20 cellular contexts compared by ENCODE assay signal in genomic region chr4:40241026-40241425, GRCh38. TPM values are rescaled to one million over a fixed set of nuclear protein-coding genes. Genes with fewer than 3 reads are reported as not detected.
DNase-seq lines count a peak whose midpoint lies in the region; ATAC-seq and TF ChIP-seq lines count a peak whose summit lies in the region.
"Had no signal": no experiment of that assay in that cellular context is flagged by ENCODE, and none has a peak within 500 bp of the region (broad histone marks: within the 10 kb centered on the region; RNA-seq: fewer than 3 reads in every experiment).

No MANE protein-coding gene starts in this region.

- peak overlapping the region; percentile 80 to 87 for H3K27ac Mint-ChIP-seq in natural killer cell treated with Interleukin-12 subunit alpha and Interleukin-12 subunit beta and Interleukin-15 and Interleukin-18, amount 100 ng/mL, for 72 hours
- H3K27ac Mint-ChIP-seq in natural killer cell = peak overlapping the region in 1 of 2 donors; percentile 85
- H3K27ac Mint-ChIP-seq in activated naive CD8-positive, alpha-beta T cell treated with anti-CD3 and anti-CD28 coated beads, Interleukin-2, amount 10 ng/mL, durations not matched to agents 7 days and 5 days = peak overlapping the region; percentile 91
- H3K27ac Mint-ChIP-seq in stimulated activated naive B cell treated with anti-CD40 and anti-IgM and Interleukin-4, amounts not matched to agents 10 μg/mL and 1 μg/mL and 100 μg/mL, for 72 hours = peak overlapping the region; percentile 59
- H3K27ac Mint-ChIP-seq: type B pancreatic cell had no signal

- ATAC-seq in natural killer cell treated with Interleukin-12 subunit alpha and Interleukin-12 subunit beta and Interleukin-15 and Interleukin-18, amount 100 ng/mL, for 72 hours = no peak
- no peak for ATAC-seq in natural killer cell
- no peak for ATAC-seq in Panc1
- ATAC-seq in activated naive CD8-positive, alpha-beta T cell treated with anti-CD3 and anti-CD28 coated beads, Interleukin-2, amount 10 ng/mL, durations not matched to agents 7 days and 5 days (ENCODE audit: low read depth) = no peak
- no peak for ATAC-seq in stimulated activated naive B cell treated with anti-CD40 and anti-IgM and Interleukin-4, amounts not matched to agents 10 μg/mL and 1 μg/mL and 100 μg/mL, for 72 hours (replicated peaks)
- no peak for ATAC-seq in HG02610 (IDR thresholded peaks at IDR 0.05; ENCODE audit: unreplicated experiment)
- ATAC-seq: Right ventricle myocardium inferior had no signal

- peaks cover 72 to 73% of the 10 kb centered on the region in 2 donors for H3K4me1 Mint-ChIP-seq in natural killer cell treated with Interleukin-12 subunit alpha and Interleukin-12 subunit beta and Interleukin-15 and Interleukin-18, amount 100 ng/mL, for 72 hours (ENCODE audit: low read depth in 2 of 2)
- H3K4me1 Mint-ChIP-seq in natural killer cell = peaks cover 75% of the 10 kb centered on the region in 2 donors
- peaks cover 81% of the 10 kb centered on the region for H3K4me1 Mint-ChIP-seq in activated naive CD8-positive, alpha-beta T cell treated with anti-CD3 and anti-CD28 coated beads, Interleukin-2, amount 10 ng/mL, durations not matched to agents 7 days and 5 days
- H3K4me1 Mint-ChIP-seq in stimulated activated naive B cell treated with anti-CD40 and anti-IgM and Interleukin-4, amounts not matched to agents 10 μg/mL and 1 μg/mL and 100 μg/mL, for 72 hours = peaks cover 49 to 83% of the 10 kb centered on the region in 2 donors

- no peak for DNase-seq in natural killer cell treated with Interleukin-12 subunit alpha and Interleukin-12 subunit beta and Interleukin-15 and Interleukin-18, amount 100 ng/mL, for 72 hours (ENCODE audit: low spot score)
- DNase-seq in natural killer cell (no peak), Panc1 (ENCODE audit: low read depth, low spot score) (no peak), HPDE6-E6E7 (ENCODE audit: extremely low spot score) (no peak), mucosa of gallbladder (ENCODE audit: low spot score) (no peak)
- no peak for DNase-seq in activated naive CD8-positive, alpha-beta T cell treated with anti-CD3 and anti-CD28 coated beads, Interleukin-2, amount 10 ng/mL, durations not matched to agents 7 days and 5 days
- DNase-seq in stimulated activated naive B cell treated with anti-CD40 and anti-IgM and Interleukin-4, amounts not matched to agents 10 μg/mL and 1 μg/mL and 100 μg/mL, for 72 hours = no peak
- DNase-seq: cortex of kidney; EL; GOT3; NCI-H526; stimulated activated naive CD4-positive, alpha-beta T cell had no signal

- in situ Hi-C loops in Panc1 (cut with HindIII; ENCODE audit: low pct_unique_long_range_greater_than_20kb, low sequenced_read_pairs) = no loop called here

- H3K36me3 ChIP-seq in Panc1 (ENCODE audit: control insufficient read depth, insufficient read depth, low read length) = no peaks in the 10 kb centered on the region
- H3K36me3 ChIP-seq: breast epithelium, right atrium auricular region had no signal

- no TSS peak for BruUV-seq in Panc1 (replicated peaks; lab: Mats Ljungman, UMichigan)

- H3K4me3 ChIP-seq in Panc1 (ENCODE audit: low read depth in 2 of 2, low read length in 2 of 2) = no peak overlapping the region
- H3K4me3 ChIP-seq: breast epithelium, right atrium auricular region had no signal

- peaks cover 31% of the 10 kb centered on the region for H3K36me3 Mint-ChIP-seq in natural killer cell treated with Interleukin-12 subunit alpha and Interleukin-12 subunit beta and Interleukin-15 and Interleukin-18, amount 100 ng/mL, for 72 hours
- H3K36me3 Mint-ChIP-seq in natural killer cell = peaks cover 11% of the 10 kb centered on the region
- H3K36me3 Mint-ChIP-seq in activated naive CD8-positive, alpha-beta T cell treated with anti-CD3 and anti-CD28 coated beads, Interleukin-2, amount 10 ng/mL, durations not matched to agents 7 days and 5 days = peaks cover 62% of the 10 kb centered on the region
- H3K36me3 Mint-ChIP-seq in stimulated activated naive B cell treated with anti-CD40 and anti-IgM and Interleukin-4, amounts not matched to agents 10 μg/mL and 1 μg/mL and 100 μg/mL, for 72 hours = peaks cover 45 to 64% of the 10 kb centered on the region in 2 donors
- H3K36me3 Mint-ChIP-seq: type B pancreatic cell had no signal

- POLR2A ChIA-PET in Panc1 (lab: Charles Lee) = no interaction called here
- POLR2A ChIA-PET in activated naive CD8-positive, alpha-beta T cell treated with anti-CD3 and anti-CD28 coated beads, Interleukin-2, amount 10 ng/mL, durations not matched to agents 7 days and 5 days (lab: Charles Lee) = interaction anchor here (0.5 to 5.1 kb wide), 6 partner anchors 10 to 185 kb away, joined by 3 to 64 read pairs (median 12); partner anchors contain the start of genes N4BP2 and RHOH

- no peaks in the 10 kb centered on the region; the same call in 1 of the 2 replicates for H3K4me1 ChIP-seq in Panc1 (ENCODE audit: control insufficient read depth, insufficient read depth, low read length)
- H3K4me1 ChIP-seq: breast epithelium, right atrium auricular region had no signal

- no peak for TF ChIP-seq CTCF in natural killer cell (IDR thresholded peaks at IDR 0.05)
- no peak for TF ChIP-seq CTCF in Panc1 (IDR thresholded peaks at IDR 0.05)

- H3K9me3 ChIP-seq in Panc1 (ENCODE audit: control insufficient read depth, insufficient read depth, low read depth, low read length) = no peaks in the 10 kb centered on the region
- H3K9me3 ChIP-seq: breast epithelium, right atrium auricular region had no signal

- no peaks in the 10 kb centered on the region for H3K27me3 ChIP-seq in Panc1 (ENCODE audit: control insufficient read depth, insufficient read depth, low read length)
- H3K27me3 ChIP-seq: breast epithelium, right atrium auricular region had no signal

- H3K27me3 Mint-ChIP-seq in natural killer cell treated with Interleukin-12 subunit alpha and Interleukin-12 subunit beta and Interleukin-15 and Interleukin-18, amount 100 ng/mL, for 72 hours = no peaks in the 10 kb centered on the region
- H3K27me3 Mint-ChIP-seq in natural killer cell (ENCODE audit: low read depth in 2 of 2) = no peaks in the 10 kb centered on the region
- no peaks in the 10 kb centered on the region for H3K27me3 Mint-ChIP-seq in activated naive CD8-positive, alpha-beta T cell treated with anti-CD3 and anti-CD28 coated beads, Interleukin-2, amount 10 ng/mL, durations not matched to agents 7 days and 5 days
- H3K27me3 Mint-ChIP-seq in stimulated activated naive B cell treated with anti-CD40 and anti-IgM and Interleukin-4, amounts not matched to agents 10 μg/mL and 1 μg/mL and 100 μg/mL, for 72 hours = no peaks in the 10 kb centered on the region
- H3K27me3 Mint-ChIP-seq: type B pancreatic cell had no signal

- CTCF ChIA-PET in Panc1 (lab: Charles Lee) = no interaction called here

- peak overlapping the region; percentile 51; the same call in 1 of the 2 replicates for H3K27ac ChIP-seq in Panc1 (ENCODE audit: low read length)
- H3K27ac ChIP-seq: breast epithelium, right atrium auricular region had no signal

- intact Hi-C loops in natural killer cell (cut with micrococcal nuclease) = loop anchor here (10.0 kb wide), 1 partner anchor 64 kb away; no protein-coding TSS in a partner anchor
- intact Hi-C loops in Panc1 (cut with micrococcal nuclease; ENCODE audit: unreplicated experiment) = no loop called here

- peak overlapping the region; percentile 77 for H3K4me3 Mint-ChIP-seq in natural killer cell treated with Interleukin-12 subunit alpha and Interleukin-12 subunit beta and Interleukin-15 and Interleukin-18, amount 100 ng/mL, for 72 hours
- no peak overlapping the region for H3K4me3 Mint-ChIP-seq in natural killer cell
- peak overlapping the region; percentile 91 for H3K4me3 Mint-ChIP-seq in activated naive CD8-positive, alpha-beta T cell treated with anti-CD3 and anti-CD28 coated beads, Interleukin-2, amount 10 ng/mL, durations not matched to agents 7 days and 5 days
- no peak overlapping the region for H3K4me3 Mint-ChIP-seq in stimulated activated naive B cell treated with anti-CD40 and anti-IgM and Interleukin-4, amounts not matched to agents 10 μg/mL and 1 μg/mL and 100 μg/mL, for 72 hours
- H3K4me3 Mint-ChIP-seq: type B pancreatic cell had no signal

- H3K9me3 Mint-ChIP-seq in natural killer cell treated with Interleukin-12 subunit alpha and Interleukin-12 subunit beta and Interleukin-15 and Interleukin-18, amount 100 ng/mL, for 72 hours = no peaks in the 10 kb centered on the region
- H3K9me3 Mint-ChIP-seq in natural killer cell = no peaks in the 10 kb centered on the region
- H3K9me3 Mint-ChIP-seq in activated naive CD8-positive, alpha-beta T cell treated with anti-CD3 and anti-CD28 coated beads, Interleukin-2, amount 10 ng/mL, durations not matched to agents 7 days and 5 days = no peaks in the 10 kb centered on the region
- peaks cover 0 to 3% of the 10 kb centered on the region in 2 donors for H3K9me3 Mint-ChIP-seq in stimulated activated naive B cell treated with anti-CD40 and anti-IgM and Interleukin-4, amounts not matched to agents 10 μg/mL and 1 μg/mL and 100 μg/mL, for 72 hours
- H3K9me3 Mint-ChIP-seq: type B pancreatic cell had no signal

RNA-seq across cellular contexts. Expression of gene RHOH, which starts 44.2 kb away (rescaled TPM):
- total RNA-seq in natural killer cell treated with Interleukin-12 subunit alpha and Interleukin-12 subunit beta and Interleukin-15 and Interleukin-18, amount 100 ng/mL, for 72 hours = 100 to 1,000 TPM; 140 to 169 TPM
- total RNA-seq in natural killer cell (100 to 1,000 TPM; 195 to 233 (median 195) TPM), Panc1 (2021; ENCODE audit: unreplicated experiment) (1.2 TPM), mucosa of gallbladder (7.9 TPM)
- 0.29 TPM for polyA plus RNA-seq in Panc1 (2012; ENCODE audit: insufficient read length)
- total RNA-seq in activated naive CD8-positive, alpha-beta T cell treated with anti-CD3 and anti-CD28 coated beads, Interleukin-2, amount 10 ng/mL, durations not matched to agents 7 days and 5 days = 100 to 1,000 TPM; 187 to 190 TPM
- total RNA-seq: endothelial cell of umbilical vein, HT1080, osteocyte had no signal
- polyA plus RNA-seq: endothelial cell of umbilical vein had no signal

Comparison
In these comparisons a context has a peak if more than half of its experiments do, and no peak if none do; other contexts are left out.
1. H3K4me3 Mint-ChIP-seq: peak in natural killer cell treated with Interleukin-12 subunit alpha and Interleukin-12 subunit beta and Interleukin-15 and Interleukin-18, amount 100 ng/mL, for 72 hours (single experiment) and activated naive CD8-positive, alpha-beta T cell treated with anti-CD3 and anti-CD28 coated beads, Interleukin-2, amount 10 ng/mL, durations not matched to agents 7 days and 5 days (single experiment); none in natural killer cell (single experiment) and stimulated activated naive B cell treated with anti-CD40 and anti-IgM and Interleukin-4, amounts not matched to agents 10 μg/mL and 1 μg/mL and 100 μg/mL, for 72 hours (0 of 2).
2. RNA of gene RHOH, which starts 44.2 kb away (total RNA-seq): 195 to 233 TPM in natural killer cell, 187 to 190 TPM in activated naive CD8-positive, alpha-beta T cell treated with anti-CD3 and anti-CD28 coated beads, Interleukin-2, amount 10 ng/mL, durations not matched to agents 7 days and 5 days and 140 to 169 TPM in natural killer cell treated with Interleukin-12 subunit alpha and Interleukin-12 subunit beta and Interleukin-15 and Interleukin-18, amount 100 ng/mL, for 72 hours; 7.9 TPM in mucosa of gallbladder (single experiment) and 1.2 TPM in Panc1 (single experiment); every median in the first group is over 10 times any median in the second.